33 cellular contexts compared by ENCODE assay signal in the genomic region with DNA sequence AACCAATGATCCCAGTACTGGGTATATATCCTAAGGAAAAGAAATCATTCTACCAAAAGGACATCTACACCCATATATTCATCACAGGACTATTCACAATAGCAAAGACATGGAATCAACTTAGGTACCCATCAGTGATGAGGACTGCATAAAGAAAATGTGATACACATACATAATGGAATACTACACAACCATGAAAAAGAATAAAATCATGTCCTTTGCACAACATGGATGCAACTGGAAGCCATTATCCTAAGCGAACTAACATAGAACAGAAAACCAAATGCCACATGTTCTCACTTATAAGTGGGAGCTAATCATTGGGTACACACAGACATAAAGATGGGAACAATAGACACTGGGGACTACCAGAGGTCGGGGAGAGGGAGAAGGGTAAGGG.
"Had no signal": no experiment of that assay in that cellular context is flagged by ENCODE, and none has a peak within 500 bp of the region (broad histone marks: within the 10 kb centered on the region; RNA-seq: fewer than 3 reads in every experiment).

No MANE protein-coding gene starts in this region.

- H3K36me3 ChIP-seq: adrenal gland, brain microvascular endothelial cell, breast epithelium had no signal

- H3K4me1 ChIP-seq: adrenal gland, body of pancreas, breast epithelium had no signal

- H3K9me3 ChIP-seq: adrenal gland, body of pancreas, breast epithelium had no signal

- FAIRE-seq: astrocyte, TTC549 had no signal

- ATAC-seq: activated CD8-positive, alpha-beta T cell treated with anti-CD3 and anti-CD28 coated beads for 36 hours; activated naive CD4-positive, alpha-beta T cell treated with anti-CD3 and anti-CD28 coated beads, Interleukin-2, amount 50 U/mL, for 72 hours; activated T-cell treated with anti-CD3 and anti-CD28 coated beads, Interleukin-2, amount 50 U/mL, for 4 hours; activated T-cell treated with anti-CD3 and anti-CD28 coated beads, Interleukin-2, amount 50 U/mL, for 72 hours; activated T-helper 17 cell treated with anti-CD3 and anti-CD28 coated beads, Interleukin-2, amount 50 U/mL, for 72 hours; body of pancreas had no signal

- H3K27me3 ChIP-seq: adrenal gland, body of pancreas, brain microvascular endothelial cell, breast epithelium had no signal

- DNase-seq: activated B cell treated with CpG ODN at 0.5 μM for 24 hours; activated CD4-positive, alpha-beta memory T cell treated with anti-CD3 and anti-CD28 coated beads for 36 hours; activated CD4-positive, alpha-beta T cell treated with anti-CD3 and anti-CD28 coated beads for 4 hours; activated CD4-positive, alpha-beta T cell treated with anti-CD3 and anti-CD28 coated beads, Interleukin-2, amount 10 ng/mL, durations not matched to agents 24 days and 14 days; activated CD4-positive, alpha-beta T cell treated with anti-CD3 and anti-CD28 coated beads, Interleukin-2, amount 50 U/mL, for 1 hour; activated CD4-positive, alpha-beta T cell treated with anti-CD3 and anti-CD28 coated beads, Interleukin-2, amount 50 U/mL, for 4 hours; activated CD4-positive, CD25-positive, alpha-beta regulatory T cell treated with anti-CD3 and anti-CD28 coated beads, Interleukin-2, amount 50 U/mL, for 72 hours; activated CD8-positive, alpha-beta memory T cell treated with anti-CD3 and anti-CD28 coated beads, Interleukin-2, amount 50 U/mL, for 4 hours; activated CD8-positive, alpha-beta T cell treated with anti-CD3 and anti-CD28 coated beads for 36 hours; activated effector memory CD4-positive, alpha-beta T cell treated with anti-CD3 and anti-CD28 coated beads, Interleukin-2, amount 50 U/mL, for 16 hours; activated gamma-delta T cell treated with Interleukin-2 at 50 U/mL for 16 hours; activated naive CD4-positive, alpha-beta T cell; activated naive CD4-positive, alpha-beta T cell treated with anti-CD3 and anti-CD28 coated beads for 36 hours; activated naive CD4-positive, alpha-beta T cell treated with anti-CD3 and anti-CD28 coated beads, Interleukin-2, amount 50 U/mL, for 16 hours; activated naive CD8-positive, alpha-beta T cell treated with anti-CD3 and anti-CD28 coated beads for 36 hours; activated T-cell treated with anti-CD3 and anti-CD28 coated beads for 4 hours; activated T-cell treated with anti-CD3 and anti-CD28 coated beads, Interleukin-2, amount 50 U/mL, for 1 hour; activated T-cell treated with anti-CD3 and anti-CD28 coated beads, Interleukin-2, amount 50 U/mL, for 4 hours; activated T-cell treated with anti-CD3 and anti-CD28 coated beads, Interleukin-2, amount 50 U/mL, for 72 hours; adrenal gland; amniotic stem cell; aorta; body of pancreas; brain microvascular endothelial cell; central memory CD4-positive, alpha-beta T cell; T-helper 2 cell; T-helper 9 cell had no signal

- H3K4me3 ChIP-seq: adrenal gland, body of pancreas, breast epithelium had no signal

- H3K27ac ChIP-seq: adrenal gland, body of pancreas, brain microvascular endothelial cell, breast epithelium, VCaP had no signal
